In genomic region chr6:158816329-158816728, GRCh38 we compare ENCODE assay signal across 8 cellular contexts. TPM values are rescaled to one million over a fixed set of nuclear protein-coding genes. Genes with fewer than 3 reads are reported as not detected.
DNase-seq lines count a peak whose midpoint lies in the region; ATAC-seq and TF ChIP-seq lines count a peak whose summit lies in the region.

No MANE protein-coding gene starts in this region.

- no peaks in the 10 kb centered on the region for H3F3A ChIP-seq in smooth muscle cell (ENCODE audit: low read depth)

- WGBS in smooth muscle cell (ENCODE audit: low lambda C conversion rate), result 42% methylated on average over 5 of the region's 5 CpGs

- no peak for ATAC-seq in HG03025 (IDR thresholded peaks at IDR 0.05; ENCODE audit: low FRiP score, unreplicated experiment)

- H3K9me3 ChIP-seq in fibroblast of lung (ENCODE audit: control insufficient read depth, insufficient read depth, low read depth, low read length) (no peaks in the 10 kb centered on the region), smooth muscle cell (replicated peaks; ENCODE audit: low read depth) (no peaks in the 10 kb centered on the region)

- H3K9ac ChIP-seq in fibroblast of lung (ENCODE audit: insufficient read depth, low read length) (no peak overlapping the region), smooth muscle cell (ENCODE audit: low read depth) (peak overlapping the region; percentile 82)

- H4K20me1 ChIP-seq in fibroblast of lung (ENCODE audit: control insufficient read depth, extremely low read depth, insufficient read depth, low read length) (no peaks in the 10 kb centered on the region), smooth muscle cell (ENCODE audit: low read depth) (peaks cover 64% of the 10 kb centered on the region)

- H3K4me1 ChIP-seq in fibroblast of lung (ENCODE audit: control insufficient read depth, extremely low read depth, insufficient read depth, low read length), result peaks cover 13% of the 10 kb centered on the region
- H3K4me1 ChIP-seq in smooth muscle cell (ENCODE audit: low read depth), result peaks cover 30% of the 10 kb centered on the region

- peak overlapping the region; percentile 54 to 88 (median 68) for H3K4me3 ChIP-seq in fibroblast of lung (replicated peaks in 1 of 4; ENCODE audit: control extremely low read depth in 1 of 4, insufficient read depth in 1 of 4, low read depth in 3 of 4, low read length in 4 of 4)
- H3K4me3 ChIP-seq in smooth muscle cell, result peak overlapping the region; percentile 77

- no peak overlapping the region for H2AFZ ChIP-seq in fibroblast of lung (ENCODE audit: low read length)
- no peak overlapping the region for H2AFZ ChIP-seq in smooth muscle cell (ENCODE audit: low read depth)

- DNase-seq in activated naive CD4-positive, alpha-beta T cell treated with Interleukin-2 at 50 U/mL for 16 hours, result peak; percentile 35
- DNase-seq in activated naive CD4-positive, alpha-beta T cell (lab: John Stamatoyannopoulos, UW), result no peak
- DNase-seq in RPMI8226, result peak; percentile 49
- peak; percentile 19 to 36 for DNase-seq in fibroblast of lung (ENCODE audit: low read depth in 2 of 2)
- no peak for DNase-seq in smooth muscle cell (lab: John Stamatoyannopoulos, UW; ENCODE audit: unreplicated experiment)
- no peak for DNase-seq in NK-92 treated with Interleukin-12 subunit alpha and Interleukin-12 subunit beta, amount 100 ng/mL, for 24 hours (lab: John Stamatoyannopoulos, UW)
- DNase-seq in DMS114 treated with DMSO at 0.1 percent for 48 hours (lab: John Stamatoyannopoulos, UW; ENCODE audit: unreplicated experiment), result no peak

- peaks cover 6% of the 10 kb centered on the region for H3K36me3 ChIP-seq in fibroblast of lung (ENCODE audit: control insufficient read depth, insufficient read depth, low read length)
- H3K36me3 ChIP-seq in smooth muscle cell (ENCODE audit: low read depth), result no peaks in the 10 kb centered on the region

- H3K27ac ChIP-seq in fibroblast of lung (ENCODE audit: insufficient read depth, low read length) (peak overlapping the region; percentile 34), smooth muscle cell (ENCODE audit: low read depth) (peak overlapping the region; percentile 82)

- H3K4me2 ChIP-seq in fibroblast of lung (ENCODE audit: extremely low read depth, insufficient read depth, low read length) (peak overlapping the region; percentile 85), smooth muscle cell (peak overlapping the region; percentile 93)

- no peaks in the 10 kb centered on the region for H3K27me3 ChIP-seq in fibroblast of lung (ENCODE audit: control insufficient read depth, insufficient read depth, low read length)
- no peaks in the 10 kb centered on the region for H3K27me3 ChIP-seq in smooth muscle cell (ENCODE audit: low read depth)

- TF ChIP-seq CTCF in fibroblast of lung (conservative IDR thresholded peaks at IDR 0.05 in 1 of 2, IDR thresholded peaks at IDR 0.05 in 1 of 2; ENCODE audit: low read depth in 1 of 2, low read length in 2 of 2), result no peak
- no peak for TF ChIP-seq CTCF in smooth muscle cell (IDR thresholded peaks at IDR 0.05; ENCODE audit: borderline replicate concordance, insufficient read depth, poor library complexity, severe bottlenecking)

- H3K79me2 ChIP-seq in fibroblast of lung (ENCODE audit: control insufficient read depth, insufficient read depth, low read length), result peaks cover 66% of the 10 kb centered on the region
- H3K79me2 ChIP-seq in smooth muscle cell (ENCODE audit: low read depth), result peaks cover 60% of the 10 kb centered on the region

RNA-seq across cellular contexts. Expression of gene EZR, which starts 2.8 kb away (rescaled TPM):
- total RNA-seq in fibroblast of lung (55.2 and 89.0 TPM in 2 replicates), smooth muscle cell (98.4 and 113 TPM in 2 replicates)
- polyA plus RNA-seq in fibroblast of lung (105 and 132 TPM in 2 replicates), smooth muscle cell (55.0 and 190 TPM in 2 replicates)
- polyA plus RNA-seq in fibroblast of lung (2012), result 103 and 125 TPM in 2 replicates
- 108 and 119 TPM in 2 replicates for polyA minus RNA-seq in fibroblast of lung (ENCODE audit: low replicate concordance)

Comparison
In these comparisons a context has a peak if more than half of its experiments do, and no peak if none do; other contexts are left out.
1. DNase-seq: peak in activated naive CD4-positive, alpha-beta T cell treated with Interleukin-2 at 50 U/mL for 16 hours (single experiment), RPMI8226 (single experiment) and fibroblast of lung (2 of 2); none in activated naive CD4-positive, alpha-beta T cell (0 of 4), smooth muscle cell (single experiment), NK-92 treated with Interleukin-12 subunit alpha and Interleukin-12 subunit beta, amount 100 ng/mL, for 24 hours (single experiment) and DMS114 treated with DMSO at 0.1 percent for 48 hours (single experiment).